ENCODE assay signal across 15 cellular contexts in genomic region chr2:100952512-100952911, GRCh38. TPM values are rescaled to one million over a fixed set of nuclear protein-coding genes. Genes with fewer than 3 reads are reported as not detected.
A peak's percentile ranks its signal among the peaks of the same experiment; 100 is the strongest.
DNase-seq lines count a peak whose midpoint lies in the region; ATAC-seq and TF ChIP-seq lines count a peak whose summit lies in the region.
"Had no signal": no experiment of that assay in that cellular context is flagged by ENCODE, and none has a peak within 500 bp of the region (broad histone marks: within the 10 kb centered on the region; RNA-seq: fewer than 3 reads in every experiment).

No MANE protein-coding gene starts in this region.

- H3K4me1 ChIP-seq in DND-41 (ENCODE audit: insufficient read depth, low read length) (no peaks in the 10 kb centered on the region), left lung (no peaks in the 10 kb centered on the region)

- H3K79me2 ChIP-seq in DND-41 (ENCODE audit: insufficient read depth, low read length) = no peaks in the 10 kb centered on the region

- H3K4me2 ChIP-seq in DND-41 (ENCODE audit: insufficient read depth, low read length) = no peak overlapping the region

- no peaks in the 10 kb centered on the region for H3K36me3 ChIP-seq in DND-41 (ENCODE audit: insufficient read depth, low read length)
- no peaks in the 10 kb centered on the region for H3K36me3 ChIP-seq in left lung

- no peaks in the 10 kb centered on the region for H3K27me3 Mint-ChIP-seq in activated T-cell treated with anti-CD3 and anti-CD28 coated beads, Interleukin-2, amount 50 U/mL, for 72 hours (ENCODE audit: low read depth)
- H3K27me3 Mint-ChIP-seq in activated CD8-positive, alpha-beta T cell treated with anti-CD3 and anti-CD28 coated beads, Interleukin-2, amount 10 ng/mL, durations not matched to agents 7 days and 5 days (ENCODE audit: low read depth) = no peaks in the 10 kb centered on the region
- no peaks in the 10 kb centered on the region for H3K27me3 Mint-ChIP-seq in activated naive CD8-positive, alpha-beta T cell treated with anti-CD3 and anti-CD28 coated beads, Interleukin-2, amount 50 U/mL, for 24 hours
- H3K27me3 Mint-ChIP-seq: CD4-positive, alpha-beta T cell had no signal

- no peaks in the 10 kb centered on the region for H4K20me1 ChIP-seq in DND-41 (ENCODE audit: insufficient read depth, low read length)

- DNase-seq in activated T-cell treated with anti-CD3 and anti-CD28 coated beads, Interleukin-2, amount 50 U/mL, for 72 hours = no peak
- DNase-seq in activated T-cell treated with anti-CD3 and anti-CD28 coated beads, Interleukin-2, amount 50 U/mL, for 48 hours = no peak
- no peak for DNase-seq in DND-41
- DNase-seq in activated CD8-positive, alpha-beta T cell treated with anti-CD3 and anti-CD28 coated beads, Interleukin-2, amount 10 ng/mL, durations not matched to agents 7 days and 5 days = no peak
- DNase-seq in activated naive CD8-positive, alpha-beta T cell treated with anti-CD3 and anti-CD28 coated beads, Interleukin-2, amount 50 U/mL, for 24 hours = no peak
- no peak for DNase-seq in left lung
- DNase-seq in NCI-H748 (lab: John Stamatoyannopoulos, UW; ENCODE audit: unreplicated experiment) = no peak
- DNase-seq in activated CD8-positive, alpha-beta memory T cell treated with anti-CD3 and anti-CD28 coated beads, Interleukin-2, amount 50 U/mL, for 4 hours = no peak
- DNase-seq: C1 segment of cervical spinal cord; CD4-positive, alpha-beta T cell; DMS79 treated with DMSO at 0.1 percent for 48 hours; GDM1; GOT3; H9 had no signal

- no peak for TF ChIP-seq CTCF in DND-41 (IDR thresholded peaks at IDR 0.05; ENCODE audit: borderline replicate concordance, extremely low read depth, low read length, poor library complexity, severe bottlenecking)
- TF ChIP-seq CTCF in left lung (IDR thresholded peaks at IDR 0.05) = no peak

- no peak overlapping the region for H3K27ac ChIP-seq in DND-41 (ENCODE audit: low read length)
- no peak overlapping the region for H3K27ac ChIP-seq in left lung

- no peaks in the 10 kb centered on the region for H3K9me3 ChIP-seq in DND-41 (ENCODE audit: insufficient read depth, low read length, severe bottlenecking)
- H3K9me3 ChIP-seq in left lung = no peaks in the 10 kb centered on the region

- H3K27me3 ChIP-seq in DND-41 (ENCODE audit: insufficient read depth, low read length, poor library complexity) (no peaks in the 10 kb centered on the region), left lung (no peaks in the 10 kb centered on the region)

- intact Hi-C loops in left lung (cut with DNase I) = no loop called here

- peak overlapping the region; percentile 5 to 46 for H3K4me3 Mint-ChIP-seq in activated T-cell treated with anti-CD3 and anti-CD28 coated beads, Interleukin-2, amount 50 U/mL, for 72 hours
- no peak overlapping the region for H3K4me3 Mint-ChIP-seq in activated CD8-positive, alpha-beta T cell treated with anti-CD3 and anti-CD28 coated beads, Interleukin-2, amount 10 ng/mL, durations not matched to agents 7 days and 5 days
- no peak overlapping the region for H3K4me3 Mint-ChIP-seq in activated naive CD8-positive, alpha-beta T cell treated with anti-CD3 and anti-CD28 coated beads, Interleukin-2, amount 50 U/mL, for 24 hours
- H3K4me3 Mint-ChIP-seq: B cell; CD4-positive, alpha-beta T cell; H9 had no signal

- no peak overlapping the region for H3K9ac ChIP-seq in DND-41 (ENCODE audit: low read depth, low read length)

- H2AFZ ChIP-seq in DND-41 (ENCODE audit: low read depth, low read length) = no peak overlapping the region

- POLR2A ChIA-PET in activated CD8-positive, alpha-beta T cell treated with anti-CD3 and anti-CD28 coated beads, Interleukin-2, amount 10 ng/mL, durations not matched to agents 7 days and 5 days (lab: Charles Lee) = no interaction called here

- peak; percentile 61 to 75 for ATAC-seq in activated T-cell treated with anti-CD3 and anti-CD28 coated beads, Interleukin-2, amount 50 U/mL, for 72 hours (replicated peaks in 1 of 2)
- ATAC-seq in DND-41 (ENCODE audit: insufficient read depth, low read depth) (0 out of 3 replicates have a peak, but pooled peaks have one; percentile 30), left lung (no peak)
- peak; percentile 40 for ATAC-seq in activated CD8-positive, alpha-beta T cell treated with anti-CD3 and anti-CD28 coated beads, Interleukin-2, amount 10 ng/mL, durations not matched to agents 7 days and 5 days
- ATAC-seq in activated naive CD8-positive, alpha-beta T cell treated with anti-CD3 and anti-CD28 coated beads, Interleukin-2, amount 50 U/mL, for 24 hours = peak; percentile 34

- H3K9me3 Mint-ChIP-seq in activated T-cell treated with anti-CD3 and anti-CD28 coated beads, Interleukin-2, amount 50 U/mL, for 72 hours = no peaks in the 10 kb centered on the region
- no peaks in the 10 kb centered on the region for H3K9me3 Mint-ChIP-seq in activated CD8-positive, alpha-beta T cell treated with anti-CD3 and anti-CD28 coated beads, Interleukin-2, amount 10 ng/mL, durations not matched to agents 7 days and 5 days (ENCODE audit: insufficient read depth)
- H3K9me3 Mint-ChIP-seq in activated naive CD8-positive, alpha-beta T cell treated with anti-CD3 and anti-CD28 coated beads, Interleukin-2, amount 50 U/mL, for 24 hours = no peaks in the 10 kb centered on the region
- H3K9me3 Mint-ChIP-seq: CD4-positive, alpha-beta T cell; H9 had no signal

- H3K36me3 Mint-ChIP-seq in activated T-cell treated with anti-CD3 and anti-CD28 coated beads, Interleukin-2, amount 50 U/mL, for 72 hours (ENCODE audit: insufficient read depth in 2 of 2) = no peaks in the 10 kb centered on the region
- H3K36me3 Mint-ChIP-seq in activated CD8-positive, alpha-beta T cell treated with anti-CD3 and anti-CD28 coated beads, Interleukin-2, amount 10 ng/mL, durations not matched to agents 7 days and 5 days (ENCODE audit: low read depth) = no peaks in the 10 kb centered on the region
- no peaks in the 10 kb centered on the region for H3K36me3 Mint-ChIP-seq in activated naive CD8-positive, alpha-beta T cell treated with anti-CD3 and anti-CD28 coated beads, Interleukin-2, amount 50 U/mL, for 24 hours (ENCODE audit: low read depth)

- peak overlapping the region; percentile 43 for H3K27ac Mint-ChIP-seq in activated T-cell treated with anti-CD3 and anti-CD28 coated beads, Interleukin-2, amount 50 U/mL, for 72 hours
- no peak overlapping the region for H3K27ac Mint-ChIP-seq in activated CD8-positive, alpha-beta T cell treated with anti-CD3 and anti-CD28 coated beads, Interleukin-2, amount 10 ng/mL, durations not matched to agents 7 days and 5 days
- H3K27ac Mint-ChIP-seq in activated naive CD8-positive, alpha-beta T cell treated with anti-CD3 and anti-CD28 coated beads, Interleukin-2, amount 50 U/mL, for 24 hours = peak overlapping the region; percentile 75
- H3K27ac Mint-ChIP-seq: B cell; CD4-positive, alpha-beta T cell had no signal

- CTCF ChIA-PET in activated CD8-positive, alpha-beta T cell treated with anti-CD3 and anti-CD28 coated beads, Interleukin-2, amount 10 ng/mL, durations not matched to agents 7 days and 5 days (lab: Charles Lee) = no interaction called here

- no peak overlapping the region for H3K4me3 ChIP-seq in DND-41 (ENCODE audit: low read depth in 1 of 2, low read length in 2 of 2)
- no peak overlapping the region for H3K4me3 ChIP-seq in left lung

- peaks cover 20% of the 10 kb centered on the region for H3K4me1 Mint-ChIP-seq in activated T-cell treated with anti-CD3 and anti-CD28 coated beads, Interleukin-2, amount 50 U/mL, for 72 hours (ENCODE audit: low read depth)
- peaks cover 27% of the 10 kb centered on the region for H3K4me1 Mint-ChIP-seq in activated CD8-positive, alpha-beta T cell treated with anti-CD3 and anti-CD28 coated beads, Interleukin-2, amount 10 ng/mL, durations not matched to agents 7 days and 5 days (ENCODE audit: low read depth)
- H3K4me1 Mint-ChIP-seq in activated naive CD8-positive, alpha-beta T cell treated with anti-CD3 and anti-CD28 coated beads, Interleukin-2, amount 50 U/mL, for 24 hours = peaks cover 22% of the 10 kb centered on the region
- H3K4me1 Mint-ChIP-seq: B cell had no signal

RNA-seq across cellular contexts. Expression of gene RPL31, which starts 49.6 kb away (rescaled TPM):
- total RNA-seq in activated T-cell treated with anti-CD3 and anti-CD28 coated beads, Interleukin-2, amount 50 U/mL, for 72 hours = 1,000 to 10,000 TPM; 1,385 to 1,395 TPM
- total RNA-seq in activated CD8-positive, alpha-beta T cell treated with anti-CD3 and anti-CD28 coated beads, Interleukin-2, amount 10 ng/mL, durations not matched to agents 7 days and 5 days = 1,000 to 10,000 TPM; 1,300 to 1,339 TPM
- total RNA-seq in left lung = 1,000 to 10,000 TPM in 1 of 2 donors, 100 to 1,000 TPM in 1; 865 to 1,175 TPM

Comparison
In these comparisons a context has a peak if more than half of its experiments do, and no peak if none do; other contexts are left out.
1. H3K4me3 Mint-ChIP-seq: peak in activated T-cell treated with anti-CD3 and anti-CD28 coated beads, Interleukin-2, amount 50 U/mL, for 72 hours (2 of 2); none in activated CD8-positive, alpha-beta T cell treated with anti-CD3 and anti-CD28 coated beads, Interleukin-2, amount 10 ng/mL, durations not matched to agents 7 days and 5 days (single experiment) and activated naive CD8-positive, alpha-beta T cell treated with anti-CD3 and anti-CD28 coated beads, Interleukin-2, amount 50 U/mL, for 24 hours (single experiment).